ENCODE assay signal across 8 cellular contexts in genomic region chr1:53413175-53414001, GRCh38. TPM values are rescaled to one million over a fixed set of nuclear protein-coding genes. Genes with fewer than 3 reads are reported as not detected.
DNase-seq lines count a peak whose midpoint lies in the region; ATAC-seq and TF ChIP-seq lines count a peak whose summit lies in the region.

No MANE protein-coding gene starts in this region.

- intact Hi-C loops in CD4-positive, alpha-beta memory T cell (cut with micrococcal nuclease), result loop anchor here (1.0 to 5.0 kb wide), 4 partner anchors 17 to 861 kb away; partner anchors contain the start of genes LRP8 and TUT4

- CTCF ChIA-PET in CD4-positive, alpha-beta memory T cell (lab: Charles Lee; ENCODE audit: partially characterized antibody), result interaction anchor here (0.8 to 3.7 kb wide), 12 partner anchors 9 to 135 kb away, joined by 3 to 35 read pairs (median 4); no protein-coding TSS in a partner anchor
- CTCF ChIA-PET in activated CD8-positive, alpha-beta T cell treated with anti-CD3 and anti-CD28 coated beads, Interleukin-2, amount 10 ng/mL, durations not matched to agents 7 days and 5 days (lab: Charles Lee), result interaction anchor here (1.0 to 3.1 kb wide), 8 partner anchors 9 to 136 kb away, joined by 4 to 34 read pairs (median 6); no protein-coding TSS in a partner anchor

- no peaks in the 10 kb centered on the region for H3K79me2 ChIP-seq in fibroblast of lung (ENCODE audit: control insufficient read depth, insufficient read depth, low read length)

- no peak overlapping the region for H3K9ac ChIP-seq in fibroblast of lung (ENCODE audit: insufficient read depth, low read length)

- H3K27ac Mint-ChIP-seq in CD4-positive, alpha-beta memory T cell, result peak overlapping the region; percentile 91 to 99 (median 98)
- peak overlapping the region; percentile 99 for H3K27ac Mint-ChIP-seq in activated CD8-positive, alpha-beta T cell treated with anti-CD3 and anti-CD28 coated beads, Interleukin-2, amount 10 ng/mL, durations not matched to agents 7 days and 5 days

- peak; percentile 63 to 86 (median 69) for DNase-seq in CD4-positive, alpha-beta memory T cell
- peak; percentile 76 for DNase-seq in activated CD8-positive, alpha-beta T cell treated with anti-CD3 and anti-CD28 coated beads, Interleukin-2, amount 10 ng/mL, durations not matched to agents 7 days and 5 days
- DNase-seq in fibroblast of lung (ENCODE audit: low read depth in 2 of 2) (peak; percentile 54 to 95), GOT3 (lab: John Stamatoyannopoulos, UW) (no peak), SKM-1 treated with dmso at 0.1 percent for 144 hours (lab: John Stamatoyannopoulos, UW; ENCODE audit: unreplicated experiment) (no peak)
- peak; percentile 38 to 45 for DNase-seq in stimulated activated CD4-positive, alpha-beta T cell treated with anti-CD3 and anti-CD28 coated beads, Interleukin-2, amount 100 ng/mL, for 48 hours

- ATAC-seq in HG03342 (IDR thresholded peaks at IDR 0.05; ENCODE audit: unreplicated experiment) (peak; percentile 50), GM18858 (IDR thresholded peaks at IDR 0.05; ENCODE audit: unreplicated experiment) (no peak)
- peak; percentile 92 for ATAC-seq in activated CD8-positive, alpha-beta T cell treated with anti-CD3 and anti-CD28 coated beads, Interleukin-2, amount 10 ng/mL, durations not matched to agents 7 days and 5 days

- H3K36me3 ChIP-seq in CD4-positive, alpha-beta memory T cell (ENCODE audit: insufficient read depth, low read length), result no peaks in the 10 kb centered on the region
- no peaks in the 10 kb centered on the region for H3K36me3 ChIP-seq in fibroblast of lung (ENCODE audit: control insufficient read depth, insufficient read depth, low read length)

- POLR2A ChIA-PET in CD4-positive, alpha-beta memory T cell (lab: Charles Lee; ENCODE audit: partially characterized antibody), result interaction anchor here (0.7 to 2.5 kb wide), 18 partner anchors 8 to 532 kb away, joined by 3 to 39 read pairs (median 6); partner anchors contain the start of genes IFT25, LRP8 and LRRC42
- POLR2A ChIA-PET in activated CD8-positive, alpha-beta T cell treated with anti-CD3 and anti-CD28 coated beads, Interleukin-2, amount 10 ng/mL, durations not matched to agents 7 days and 5 days (lab: Charles Lee), result interaction anchor here (1.2 to 2.7 kb wide), 5 partner anchors 10 to 532 kb away, joined by 3 to 19 read pairs (median 8); partner anchors contain the start of gene IFT25

- no peaks in the 10 kb centered on the region for H3K27me3 Mint-ChIP-seq in CD4-positive, alpha-beta memory T cell
- no peaks in the 10 kb centered on the region for H3K27me3 Mint-ChIP-seq in activated CD8-positive, alpha-beta T cell treated with anti-CD3 and anti-CD28 coated beads, Interleukin-2, amount 10 ng/mL, durations not matched to agents 7 days and 5 days (ENCODE audit: low read depth)

- peak overlapping the region; percentile 11 to 78 (median 65) for H3K4me3 Mint-ChIP-seq in CD4-positive, alpha-beta memory T cell
- peak overlapping the region; percentile 47 for H3K4me3 Mint-ChIP-seq in activated CD8-positive, alpha-beta T cell treated with anti-CD3 and anti-CD28 coated beads, Interleukin-2, amount 10 ng/mL, durations not matched to agents 7 days and 5 days

- H3K4me3 ChIP-seq in CD4-positive, alpha-beta memory T cell (ENCODE audit: low read length in 2 of 2), result peak overlapping the region in 1 of 2 donors; percentile 3
- H3K4me3 ChIP-seq in fibroblast of lung (replicated peaks in 1 of 4; ENCODE audit: control extremely low read depth in 1 of 4, insufficient read depth in 1 of 4, low read depth in 3 of 4, low read length in 4 of 4), result no peak overlapping the region

- no peak overlapping the region for H2AFZ ChIP-seq in fibroblast of lung (ENCODE audit: low read length)

- no peaks in the 10 kb centered on the region for H3K36me3 Mint-ChIP-seq in CD4-positive, alpha-beta memory T cell
- no peaks in the 10 kb centered on the region for H3K36me3 Mint-ChIP-seq in activated CD8-positive, alpha-beta T cell treated with anti-CD3 and anti-CD28 coated beads, Interleukin-2, amount 10 ng/mL, durations not matched to agents 7 days and 5 days (ENCODE audit: low read depth)

- TF ChIP-seq CTCF in fibroblast of lung (conservative IDR thresholded peaks at IDR 0.05 in 1 of 2, IDR thresholded peaks at IDR 0.05 in 1 of 2; ENCODE audit: low read depth in 1 of 2, low read length in 2 of 2), result no peak

- H3K4me1 ChIP-seq in CD4-positive, alpha-beta memory T cell (ENCODE audit: insufficient read depth, low read length), result peaks cover 79% of the 10 kb centered on the region
- H3K4me1 ChIP-seq in fibroblast of lung (ENCODE audit: control insufficient read depth, extremely low read depth, insufficient read depth, low read length), result peaks cover 6% of the 10 kb centered on the region

- H3K4me2 ChIP-seq in fibroblast of lung (ENCODE audit: extremely low read depth, insufficient read depth, low read length), result no peak overlapping the region

- peak overlapping the region; percentile 63 for H3K27ac ChIP-seq in CD4-positive, alpha-beta memory T cell (ENCODE audit: low read depth, low read length)
- no peak overlapping the region for H3K27ac ChIP-seq in fibroblast of lung (ENCODE audit: insufficient read depth, low read length)

- H3K9me3 Mint-ChIP-seq in CD4-positive, alpha-beta memory T cell, result no peaks in the 10 kb centered on the region
- H3K9me3 Mint-ChIP-seq in activated CD8-positive, alpha-beta T cell treated with anti-CD3 and anti-CD28 coated beads, Interleukin-2, amount 10 ng/mL, durations not matched to agents 7 days and 5 days (ENCODE audit: insufficient read depth), result no peaks in the 10 kb centered on the region

- no peaks in the 10 kb centered on the region for H3K9me3 ChIP-seq in CD4-positive, alpha-beta memory T cell (ENCODE audit: control insufficient read depth in 1 of 2, low read length in 2 of 2)
- H3K9me3 ChIP-seq in fibroblast of lung (ENCODE audit: control insufficient read depth, insufficient read depth, low read depth, low read length), result no peaks in the 10 kb centered on the region

- peaks cover 38 to 78% (median 59%) of the 10 kb centered on the region in 4 donors for H3K4me1 Mint-ChIP-seq in CD4-positive, alpha-beta memory T cell
- peaks cover 68% of the 10 kb centered on the region for H3K4me1 Mint-ChIP-seq in activated CD8-positive, alpha-beta T cell treated with anti-CD3 and anti-CD28 coated beads, Interleukin-2, amount 10 ng/mL, durations not matched to agents 7 days and 5 days (ENCODE audit: low read depth)

- no peaks in the 10 kb centered on the region for H4K20me1 ChIP-seq in fibroblast of lung (ENCODE audit: control insufficient read depth, extremely low read depth, insufficient read depth, low read length)

- H3K27me3 ChIP-seq in CD4-positive, alpha-beta memory T cell (ENCODE audit: insufficient read depth, low read length), result no peaks in the 10 kb centered on the region
- peaks cover 19% of the 10 kb centered on the region for H3K27me3 ChIP-seq in fibroblast of lung (ENCODE audit: control insufficient read depth, insufficient read depth, low read length)

RNA-seq across cellular contexts. Expression of gene DMRTB1, which starts 45.8 kb away (rescaled TPM):
- total RNA-seq in CD4-positive, alpha-beta memory T cell, result not detected
- polyA plus RNA-seq in CD4-positive, alpha-beta memory T cell, result not detected
- total RNA-seq in activated CD8-positive, alpha-beta T cell treated with anti-CD3 and anti-CD28 coated beads, Interleukin-2, amount 10 ng/mL, durations not matched to agents 7 days and 5 days, result not detected
- total RNA-seq in fibroblast of lung, result not detected in 2 replicates
- not detected in 2 replicates for polyA plus RNA-seq in fibroblast of lung
- polyA plus RNA-seq in fibroblast of lung (2012), result not detected in 2 replicates
- polyA minus RNA-seq in fibroblast of lung (ENCODE audit: low replicate concordance), result not detected in 2 replicates

Comparison
In these comparisons a context has a peak if more than half of its experiments do, and no peak if none do; other contexts are left out.
1. DNase-seq: peak in CD4-positive, alpha-beta memory T cell (5 of 5), activated CD8-positive, alpha-beta T cell treated with anti-CD3 and anti-CD28 coated beads, Interleukin-2, amount 10 ng/mL, durations not matched to agents 7 days and 5 days (single experiment), fibroblast of lung (2 of 2) and stimulated activated CD4-positive, alpha-beta T cell treated with anti-CD3 and anti-CD28 coated beads, Interleukin-2, amount 100 ng/mL, for 48 hours (2 of 2); none in GOT3 (single experiment) and SKM-1 treated with dmso at 0.1 percent for 144 hours (single experiment).